Comparison of ENCODE assay signal across 21 cellular contexts in the genomic region with DNA sequence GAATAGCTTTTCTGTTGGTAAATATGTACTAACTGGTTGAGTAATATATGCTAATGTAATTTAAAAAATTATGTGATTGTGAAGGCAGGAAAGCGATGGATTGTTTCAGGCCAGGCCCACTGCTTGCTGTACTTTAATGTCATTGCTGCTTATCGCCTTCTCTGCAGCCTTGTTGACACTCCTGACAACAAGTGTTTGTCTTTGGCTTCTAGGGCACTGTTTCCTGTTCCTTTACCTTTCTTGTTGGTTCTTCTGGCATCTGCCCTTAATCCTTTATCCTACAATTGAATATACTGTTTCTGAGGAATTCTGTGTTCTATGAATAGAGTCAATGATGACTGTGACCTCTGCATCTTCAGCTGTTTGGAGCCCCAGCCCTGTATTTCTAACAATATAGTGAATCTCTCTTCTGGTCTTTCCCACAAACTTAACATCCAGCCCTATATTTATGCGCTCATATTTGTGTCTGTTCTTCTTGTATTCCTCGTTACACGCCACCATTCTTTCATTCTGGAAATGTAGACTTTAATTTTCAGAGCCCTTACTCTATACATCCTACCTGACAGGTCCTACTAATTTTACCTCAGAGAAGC. TPM values are rescaled to one million over a fixed set of nuclear protein-coding genes. Genes with fewer than 3 reads are reported as not detected.
A peak's percentile ranks its signal among the peaks of the same experiment; 100 is the strongest.
DNase-seq lines count a peak whose midpoint lies in the region; ATAC-seq and TF ChIP-seq lines count a peak whose summit lies in the region.
"Had no signal": no experiment of that assay in that cellular context is flagged by ENCODE, and none has a peak within 500 bp of the region (broad histone marks: within the 10 kb centered on the region; RNA-seq: fewer than 3 reads in every experiment).

No MANE protein-coding gene starts in this region.

- H3K9me3 Mint-ChIP-seq in activated CD4-positive, alpha-beta T cell treated with anti-CD3 and anti-CD28 coated beads, Interleukin-2, amount 10 ng/mL, durations not matched to agents 7 days and 5 days, result no peaks in the 10 kb centered on the region
- H3K9me3 Mint-ChIP-seq: CD4-positive, CD25-positive, alpha-beta regulatory T cell; dendritic cell treated with granulocyte-macrophage colony-stimulating factor and Interleukin-4, amounts not matched to agents 40 ng/mL and 50 ng/mL, for 4 days had no signal

- H3K27me3 Mint-ChIP-seq in activated CD4-positive, alpha-beta T cell treated with anti-CD3 and anti-CD28 coated beads, Interleukin-2, amount 10 ng/mL, durations not matched to agents 7 days and 5 days, result no peaks in the 10 kb centered on the region
- H3K27me3 Mint-ChIP-seq: activated CD4-positive, alpha-beta T cell treated with anti-CD3 and anti-CD28 coated beads for 36 hours; CD4-positive, CD25-positive, alpha-beta regulatory T cell; dendritic cell treated with granulocyte-macrophage colony-stimulating factor and Interleukin-4, amounts not matched to agents 40 ng/mL and 50 ng/mL, for 4 days had no signal

- H3K4me3 ChIP-seq in left lung, result no peak overlapping the region
- H3K4me3 ChIP-seq in skeletal muscle satellite cell (ENCODE audit: low read length), result no peak overlapping the region
- H3K4me3 ChIP-seq: esophagus squamous epithelium, heart right ventricle, tibial nerve had no signal

- H3K4me1 ChIP-seq in left lung (peaks cover 3 to 42% of the 10 kb centered on the region in 2 donors), skeletal muscle satellite cell (ENCODE audit: control insufficient read depth, insufficient read depth, low read length) (peaks cover 23% of the 10 kb centered on the region)

- H3K36me3 Mint-ChIP-seq in activated CD4-positive, alpha-beta T cell treated with anti-CD3 and anti-CD28 coated beads, Interleukin-2, amount 10 ng/mL, durations not matched to agents 7 days and 5 days (ENCODE audit: low read depth), result peaks cover 2% of the 10 kb centered on the region
- H3K36me3 Mint-ChIP-seq: CD4-positive, CD25-positive, alpha-beta regulatory T cell had no signal

- no peak overlapping the region for H3K27ac Mint-ChIP-seq in activated CD4-positive, alpha-beta T cell treated with anti-CD3 and anti-CD28 coated beads, Interleukin-2, amount 10 ng/mL, durations not matched to agents 7 days and 5 days
- H3K27ac Mint-ChIP-seq: activated CD4-positive, alpha-beta T cell treated with anti-CD3 and anti-CD28 coated beads for 36 hours; CD4-positive, CD25-positive, alpha-beta regulatory T cell; dendritic cell treated with granulocyte-macrophage colony-stimulating factor and Interleukin-4, amounts not matched to agents 40 ng/mL and 50 ng/mL, for 4 days had no signal

- no peaks in the 10 kb centered on the region for H3K36me3 ChIP-seq in left lung
- H3K36me3 ChIP-seq in skeletal muscle satellite cell (ENCODE audit: insufficient read depth, low read length), result no peaks in the 10 kb centered on the region
- H3K36me3 ChIP-seq: esophagus squamous epithelium, heart right ventricle, tibial nerve had no signal

- H3K9ac ChIP-seq in skeletal muscle satellite cell (ENCODE audit: low read depth, low read length), result no peak overlapping the region

- CTCF ChIA-PET in activated CD4-positive, alpha-beta T cell treated with anti-CD3 and anti-CD28 coated beads, Interleukin-2, amount 10 ng/mL, durations not matched to agents 7 days and 5 days (lab: Charles Lee), result no interaction called here

- H3K9me3 ChIP-seq in left lung (no peaks in the 10 kb centered on the region), skeletal muscle satellite cell (replicated peaks; ENCODE audit: low read length) (no peaks in the 10 kb centered on the region)
- H3K9me3 ChIP-seq: esophagus squamous epithelium, heart right ventricle, tibial nerve had no signal

- peak overlapping the region; percentile 46 for H3K4me2 ChIP-seq in skeletal muscle satellite cell (ENCODE audit: low read length)

- peak overlapping the region; percentile 79 for H3K27ac ChIP-seq in VCaP
- peak overlapping the region in 1 of 2 donors; percentile 31 for H3K27ac ChIP-seq in left lung
- H3K27ac ChIP-seq: esophagus squamous epithelium, heart right ventricle, tibial nerve had no signal

- H3K4me3 Mint-ChIP-seq in activated CD4-positive, alpha-beta T cell treated with anti-CD3 and anti-CD28 coated beads, Interleukin-2, amount 10 ng/mL, durations not matched to agents 7 days and 5 days, result no peak overlapping the region
- H3K4me3 Mint-ChIP-seq: activated CD4-positive, alpha-beta T cell treated with anti-CD3 and anti-CD28 coated beads for 36 hours; CD4-positive, CD25-positive, alpha-beta regulatory T cell; dendritic cell treated with granulocyte-macrophage colony-stimulating factor and Interleukin-4, amounts not matched to agents 40 ng/mL and 50 ng/mL, for 4 days had no signal

- POLR2A ChIA-PET in activated CD4-positive, alpha-beta T cell treated with anti-CD3 and anti-CD28 coated beads, Interleukin-2, amount 10 ng/mL, durations not matched to agents 7 days and 5 days (lab: Charles Lee), result no interaction called here

- H3K4me1 Mint-ChIP-seq in activated CD4-positive, alpha-beta T cell treated with anti-CD3 and anti-CD28 coated beads, Interleukin-2, amount 10 ng/mL, durations not matched to agents 7 days and 5 days, result peaks cover 8% of the 10 kb centered on the region

- intact Hi-C loops in left lung (cut with DNase I), result no loop called here

- peak; percentile 16 for DNase-seq in NCI-H510A treated with DMSO at 0.1 percent for 48 hours (lab: John Stamatoyannopoulos, UW)
- DNase-seq in NCI-H510A (lab: John Stamatoyannopoulos, UW), result no peak
- no peak for DNase-seq in left lung
- no peak for DNase-seq in NCI-H446 (lab: John Stamatoyannopoulos, UW)
- no peak for DNase-seq in stimulated activated CD4-positive, alpha-beta T cell treated with anti-CD3 and anti-CD28 coated beads, Interleukin-2, amount 100 ng/mL, for 48 hours
- DNase-seq in activated CD4-positive, alpha-beta T cell treated with anti-CD3 and anti-CD28 coated beads, Interleukin-2, amount 10 ng/mL, durations not matched to agents 7 days and 5 days, result no peak
- DNase-seq: activated CD4-positive, alpha-beta T cell treated with anti-CD3 and anti-CD28 coated beads for 36 hours; activated CD8-positive, alpha-beta memory T cell treated with anti-CD3 and anti-CD28 coated beads, Interleukin-2, amount 50 U/mL, for 4 hours; activated naive CD4-positive, alpha-beta T cell; CD4-positive, CD25-positive, alpha-beta regulatory T cell; esophagus squamous epithelium; heart right ventricle; KG1; kidney; NCI-H1105 treated with DMSO at 0.1 percent for 48 hours; NCI-H2171 treated with DMSO at 0.1 percent for 48 hours; small intestine had no signal

- H3K27me3 ChIP-seq in left lung, result no peaks in the 10 kb centered on the region
- no peaks in the 10 kb centered on the region for H3K27me3 ChIP-seq in skeletal muscle satellite cell (ENCODE audit: control insufficient read depth, insufficient read depth, low read length)
- H3K27me3 ChIP-seq: esophagus squamous epithelium, heart right ventricle, tibial nerve had no signal

- TF ChIP-seq CTCF in VCaP (conservative IDR thresholded peaks at IDR 0.05), result no peak
- TF ChIP-seq CTCF in left lung (IDR thresholded peaks at IDR 0.05), result no peak

- peak; percentile 92 for ATAC-seq in left lung
- ATAC-seq: activated CD4-positive, alpha-beta T cell treated with anti-CD3 and anti-CD28 coated beads for 36 hours had no signal

RNA-seq across cellular contexts. Expression of a gene that starts 17.5 kb away (rescaled TPM):
- total RNA-seq in left lung, result 100 to 1,000 TPM in 1 of 2 donors, 10 to 100 TPM in 1; 92.5 to 102 TPM
- 80.8 and 154 TPM in 2 replicates for total RNA-seq in skeletal muscle satellite cell (2012; rRNA removed)
- 10 to 100 TPM; 37.6 to 43.0 TPM for total RNA-seq in activated CD4-positive, alpha-beta T cell treated with anti-CD3 and anti-CD28 coated beads, Interleukin-2, amount 10 ng/mL, durations not matched to agents 7 days and 5 days
